In the genomic region with DNA sequence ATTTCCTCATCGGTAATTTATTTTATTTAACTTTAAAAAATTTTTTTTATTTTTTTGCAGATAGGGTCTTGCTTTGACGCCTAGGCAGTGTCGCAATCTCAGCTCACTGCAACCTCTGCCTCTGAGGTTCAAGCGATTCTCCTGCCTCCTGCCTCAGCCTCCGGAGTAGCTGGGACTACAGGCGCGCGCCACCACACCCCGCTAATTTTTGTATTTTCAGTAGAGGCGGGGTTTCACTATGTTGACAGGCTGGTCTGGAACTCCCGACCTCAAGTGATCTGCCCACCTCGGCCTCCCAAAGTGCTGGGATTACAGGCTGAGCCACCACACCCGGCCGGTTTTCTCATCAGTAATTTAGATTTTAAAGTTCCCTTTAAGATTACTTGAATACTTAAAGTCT, we compare ENCODE assay signal across 6 cellular contexts. TPM values are rescaled to one million over a fixed set of nuclear protein-coding genes. Genes with fewer than 3 reads are reported as not detected.
DNase-seq lines count a peak whose midpoint lies in the region; ATAC-seq, FAIRE-seq and TF ChIP-seq lines count a peak whose summit lies in the region.
"Not testable (repeated sequence)": the region's sequence is repeated elsewhere in the genome, so short reads cannot be mapped to it uniquely, and the experiment has no call there.

No MANE protein-coding gene starts in this region.

- H3K4ac ChIP-seq in H9 (ENCODE audit: low read depth, low read length), result not testable (repeated sequence)
- peak overlapping the region; percentile 2 for H3K4ac ChIP-seq in mesendoderm (ENCODE audit: low read depth, low read length)

- peaks cover 10 to 13% of the 10 kb centered on the region in 2 experiments for H3K4me1 Mint-ChIP-seq in H9
- H3K4me1 Mint-ChIP-seq in osteocyte (ENCODE audit: unreplicated experiment), result peaks cover 19% of the 10 kb centered on the region

- not testable (repeated sequence) for H3K9me1 ChIP-seq in K562 (ENCODE audit: control insufficient read depth, insufficient read depth, low read length)

- in situ Hi-C loops in K562 (cut with MboI), result not testable (repeated sequence)

- not testable (repeated sequence) for H3K14ac ChIP-seq in H9 (ENCODE audit: insufficient read depth, low read length)

- not testable (repeated sequence) for FAIRE-seq in K562 (lab: Jason Lieb, UNC)

- TF ChIP-seq RAD21 in Ishikawa (IDR thresholded peaks at IDR 0.05; ENCODE audit: low read depth); K562 (CRISPR knock-in tag; conservative IDR thresholded peaks at IDR 0.05 in 1 of 2, IDR thresholded peaks at IDR 0.05 in 1 of 2): not testable (repeated sequence)

- not testable (repeated sequence) for H4K5ac ChIP-seq in H9 (ENCODE audit: insufficient read length, low read depth, low read length); mesendoderm (ENCODE audit: low read length)

- H3T11ph ChIP-seq in H9 (ENCODE audit: low read length), result not testable (repeated sequence)

- H3K4me1 ChIP-seq in H9 (ENCODE audit: insufficient read depth, low read length); mesendoderm (ENCODE audit: control insufficient read depth, low read depth, low read length): not testable (repeated sequence)
- peaks cover 3 to 16% of the 10 kb centered on the region in 2 experiments; a peak in 4 of 5 replicates for H3K4me1 ChIP-seq in K562 (replicated peaks in 1 of 2; ENCODE audit: control insufficient read depth in 2 of 2, insufficient read depth in 2 of 2, low read length in 2 of 2)

- H3K4me3 Mint-ChIP-seq in H9; osteocyte (ENCODE audit: unreplicated experiment): not testable (repeated sequence)

- not testable (repeated sequence) for H4K91ac ChIP-seq in H9 (ENCODE audit: insufficient read length, low read depth, low read length)

- POLR2A ChIA-PET in K562 (lab: Yijun Ruan, JAX), result interaction anchor here (1.3 to 1.9 kb wide), 3 partner anchors 10 to 16 kb away, joined by 3 to 9 read pairs (median 8); no protein-coding TSS in a partner anchor

- DNase-seq in H9 (peak; percentile 7), osteocyte (ENCODE audit: extremely low spot score, unreplicated experiment) (peak; percentile 32)
- DNase-seq in K562 (ENCODE audit: extremely low read depth in 1 of 4, low spot score in 3 of 4); mesendoderm: not testable (repeated sequence)

- H3K4me3 ChIP-seq in K562; mesendoderm (ENCODE audit: low read length): not testable (repeated sequence)

- not testable (repeated sequence) for TF ChIP-seq POLR2A in K562 (conservative IDR thresholded peaks at IDR 0.05)

- not testable (repeated sequence) for H3K79me1 ChIP-seq in H9 (ENCODE audit: insufficient read depth, low read depth, low read length, poor library complexity, severe bottlenecking); mesendoderm (ENCODE audit: low read length)

- H3K56ac ChIP-seq in H9 (ENCODE audit: insufficient read length, low read depth, low read length); mesendoderm (ENCODE audit: low read length): not testable (repeated sequence)

- not testable (repeated sequence) for H2BK5ac ChIP-seq in H9 (ENCODE audit: insufficient read length, low read length); mesendoderm (ENCODE audit: low read length)

- not testable (repeated sequence) for H3K18ac ChIP-seq in H9 (ENCODE audit: insufficient read length, low read depth, low read length); mesendoderm (ENCODE audit: low read length)

- intact Hi-C loops in K562 (cut with micrococcal nuclease), result not testable (repeated sequence)

- H2BK15ac ChIP-seq in H9 (ENCODE audit: low read depth, low read length); mesendoderm (replicated peaks; ENCODE audit: low read depth): not testable (repeated sequence)

- CTCF ChIA-PET in K562 (lab: Yijun Ruan, JAX; ENCODE audit: low intra/inter-chr PET ratio), result not testable (repeated sequence)

- not testable (repeated sequence) for H3K27ac Mint-ChIP-seq in H9; osteocyte (ENCODE audit: unreplicated experiment)

- H3K36me3 ChIP-seq in K562 (ENCODE audit: control insufficient read depth, insufficient read depth, low read length), result peaks cover 14% of the 10 kb centered on the region; the same call in 1 of the 3 replicates
- not testable (repeated sequence) for H3K36me3 ChIP-seq in mesendoderm (ENCODE audit: control insufficient read depth, insufficient read depth, low read length)

- TF ChIP-seq EP300 in Ishikawa (IDR thresholded peaks at IDR 0.05; ENCODE audit: borderline replicate concordance); K562 (IDR thresholded peaks at IDR 0.05; ENCODE audit: low read length): not testable (repeated sequence)

- H4K8ac ChIP-seq in H9 (replicated peaks; ENCODE audit: insufficient read length, low read depth, low read length); mesendoderm (ENCODE audit: low read depth, low read length): not testable (repeated sequence)

- not testable (repeated sequence) for H2BK120ac ChIP-seq in H9 (ENCODE audit: low read depth, low read length, poor library complexity, severe bottlenecking); mesendoderm (ENCODE audit: low read depth, low read length)

- H3K27me3 ChIP-seq in H9 (ENCODE audit: insufficient read depth, low read length); K562 (ENCODE audit: control insufficient read depth in 2 of 2, insufficient read depth in 2 of 2, low read length in 2 of 2); mesendoderm (ENCODE audit: insufficient read depth, low read length, poor library complexity): not testable (repeated sequence)

- not testable (repeated sequence) for TF ChIP-seq CTCF in 22Rv1 (IDR thresholded peaks at IDR 0.05); H9 (conservative IDR thresholded peaks at IDR 0.05); K562 (IDR thresholded peaks at IDR 0.05 in 2 of 3, conservative IDR thresholded peaks at IDR 0.05 in 1 of 3; ENCODE audit: insufficient read depth in 2 of 3, low read depth in 1 of 3, low read length in 3 of 3); osteocyte (IDR thresholded peaks at IDR 0.05)

- peaks cover 0 to 12% (median 0%) of the 10 kb centered on the region in 3 experiments; a peak in 4 of 7 replicates for H3K36me3 Mint-ChIP-seq in H9 (ENCODE audit: insufficient read depth in 1 of 3, low read depth in 3 of 3)
- not testable (repeated sequence) for H3K36me3 Mint-ChIP-seq in osteocyte (ENCODE audit: unreplicated experiment)

- H3K9ac ChIP-seq in H9 (ENCODE audit: extremely low read depth, insufficient read length, low read length); K562 (ENCODE audit: insufficient read depth in 1 of 2, low read depth in 2 of 2, low read length in 2 of 2); mesendoderm (ENCODE audit: low read length): not testable (repeated sequence)

- H3K79me2 ChIP-seq in H9 (ENCODE audit: insufficient read depth, low read length) (peaks cover 11% of the 10 kb centered on the region; the same call in 1 of the 2 replicates), K562 (ENCODE audit: control insufficient read depth, insufficient read depth, low read length) (peaks cover 26% of the 10 kb centered on the region), mesendoderm (ENCODE audit: control insufficient read depth, insufficient read depth, low read length) (peaks cover 24% of the 10 kb centered on the region)

- not testable (repeated sequence) for ATAC-seq in K562

- peak overlapping the region; percentile 99; the same call in 1 of the 2 replicates for H3K27ac ChIP-seq in 22Rv1
- not testable (repeated sequence) for H3K27ac ChIP-seq in H9 (ENCODE audit: insufficient read length, low read depth, low read length); K562 (ENCODE audit: extremely low read depth, low read depth, low read length); mesendoderm (ENCODE audit: low read depth, low read length)

- H3K4me2 ChIP-seq in H9 (ENCODE audit: insufficient read depth, insufficient read length, low read length); K562 (ENCODE audit: insufficient read depth, low read length); mesendoderm (ENCODE audit: low read length): not testable (repeated sequence)

- no CpG with 5 or more reads among the region's 14 CpGs for WGBS in H9 (ENCODE audit: extremely low coverage, insufficient read length, low lambda C conversion rate)
- WGBS in K562 (ENCODE audit: insufficient coverage, low coverage, missing lambda C conversion rate), result 92% methylated on average over 14 of the region's 14 CpGs
- no CpG with 5 or more reads among the region's 14 CpGs for WGBS in mesendoderm (ENCODE audit: extremely low coverage, insufficient coverage, low lambda C conversion rate)

- not testable (repeated sequence) for H3K9me3 ChIP-seq in H9 (ENCODE audit: control insufficient read depth, low read depth, low read length); K562 (replicated peaks; ENCODE audit: control insufficient read depth, insufficient read depth, low read depth, low read length)

- H3K9me3 Mint-ChIP-seq in H9; osteocyte (ENCODE audit: unreplicated experiment): not testable (repeated sequence)

- H3K23me2 ChIP-seq in H9 (ENCODE audit: insufficient read length, low read depth, low read length, poor library complexity, severe bottlenecking), result peaks cover 10% of the 10 kb centered on the region

- not testable (repeated sequence) for H2BK12ac ChIP-seq in H9 (ENCODE audit: insufficient read length, low read depth, low read length)

- H2AK5ac ChIP-seq in H9 (ENCODE audit: insufficient read length, low read length); mesendoderm (ENCODE audit: low read length): not testable (repeated sequence)

- not testable (repeated sequence) for H2AFZ ChIP-seq in H9 (ENCODE audit: low read length); K562 (ENCODE audit: low read depth, low read length)

- not testable (repeated sequence) for H3K23ac ChIP-seq in H9 (ENCODE audit: insufficient read length, low read depth, low read length); mesendoderm (ENCODE audit: low read length)

- BruUV-seq in K562 (replicated peaks; lab: Mats Ljungman, UMichigan), result not testable (repeated sequence)

- H4K20me1 ChIP-seq in H9 (ENCODE audit: control insufficient read depth, insufficient read depth, insufficient read length); K562 (replicated peaks; ENCODE audit: control insufficient read depth, insufficient read depth, low read length): not testable (repeated sequence)

- H3K27me3 Mint-ChIP-seq in H9 (ENCODE audit: low read depth); osteocyte (ENCODE audit: unreplicated experiment): not testable (repeated sequence)

- H2BK20ac ChIP-seq in H9 (ENCODE audit: low read depth, low read length, poor library complexity, severe bottlenecking), result not testable (repeated sequence)

RNA-seq across cellular contexts. Expression of a gene that starts 2.3 kb away (rescaled TPM):
- total RNA-seq in H9 (2021) (211 and 225 TPM in 2 replicates), K562 (2014; rRNA removed) (124 and 131 TPM in 2 replicates), K562 (2014; rRNA removed; fragmentation: Illumina TruSeq; extraction: Trizol) (155 and 182 TPM in 2 replicates), K562 (2015; rRNA removed; fragmentation: Illumina TruSeq; extraction: Trizol) (154 and 157 TPM in 2 replicates), K562 (2021) (152 and 190 TPM in 2 replicates), osteocyte (20.6 and 22.3 TPM in 2 replicates)
- total RNA-seq in K562 (2011; cell fraction: chromatin; rRNA removed; ENCODE audit: low replicate concordance), result 39.5 and 78.6 TPM in 2 replicates
- 36.1 and 37.5 TPM in 2 replicates for total RNA-seq in K562 (2011; cell fraction: nucleolus; rRNA removed)
- 31.4 TPM in 2 replicates for total RNA-seq in K562 (2011; cell fraction: nucleoplasm; rRNA removed)
- polyA plus RNA-seq in K562 (2011; rRNA removed) (73.3 and 84.2 TPM in 2 replicates), K562 (2014; fragmentation: Illumina TruSeq; extraction: Trizol) (148 and 158 TPM in 2 replicates), K562 (2014; fragmentation: Nextera tagmentation; extraction: Ambion mirVana) (1 to 10 TPM; 2.8 to 7.6 TPM), K562 (2014; rRNA removed) (100 and 123 TPM in 2 replicates)
- polyA plus RNA-seq in K562 (2011; cell fraction: cytosol; rRNA removed), result 39.1 and 92.5 TPM in 2 replicates
- polyA plus RNA-seq in K562 (2011; cell fraction: nucleus; rRNA removed), result 25.1 and 42.3 TPM in 2 replicates
- polyA plus RNA-seq in K562 (2012), result 96.5 and 139 TPM in 2 replicates
- 96.8 and 136 TPM in 2 replicates for polyA minus RNA-seq in K562 (2011; rRNA and poly(A)+ RNA removed)
- polyA minus RNA-seq in K562 (2011; cell fraction: cytosol; rRNA and poly(A)+ RNA removed), result 68.8 and 87.5 TPM in 2 replicates
- 32.4 and 38.9 TPM in 2 replicates for polyA minus RNA-seq in K562 (2011; cell fraction: nucleus; rRNA and poly(A)+ RNA removed)
- 281 TPM for polyA plus RNA-seq in mesendoderm (2013, experiment 1 of 2)
- 274 TPM for polyA plus RNA-seq in mesendoderm (2013, experiment 2 of 2)
